Comparison of ENCODE assay signal across 29 cellular contexts in the genomic region with DNA sequence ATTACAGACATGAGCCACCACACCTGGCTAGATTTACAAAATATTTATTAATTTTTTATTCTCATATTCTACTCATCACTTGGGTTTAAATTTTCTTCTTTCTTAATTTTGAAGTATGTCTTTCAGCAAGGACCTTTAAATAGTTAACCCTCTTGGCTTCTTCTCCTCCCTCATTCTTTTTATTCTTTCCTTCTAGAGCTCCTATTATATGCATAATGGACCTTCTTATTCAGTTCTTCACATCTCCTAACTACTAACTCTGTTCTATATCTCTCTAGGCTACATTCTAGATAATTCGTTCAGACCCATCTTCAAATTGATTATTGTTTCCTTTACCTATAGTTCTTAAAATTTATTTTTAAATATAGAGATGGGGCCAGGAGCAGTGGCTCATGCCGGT. TPM values are rescaled to one million over a fixed set of nuclear protein-coding genes. Genes with fewer than 3 reads are reported as not detected.
"Had no signal": no experiment of that assay in that cellular context is flagged by ENCODE, and none has a peak within 500 bp of the region (broad histone marks: within the 10 kb centered on the region; RNA-seq: fewer than 3 reads in every experiment).

No MANE protein-coding gene starts in this region.

- H3K9me3 ChIP-seq: testis, thyroid gland, upper lobe of right lung, vagina had no signal

- DNase-seq: stimulated activated CD4-positive, alpha-beta T cell treated with anti-CD3 and anti-CD28 coated beads, Interleukin-2, amount 100 ng/mL, for 48 hours; stimulated activated CD4-positive, alpha-beta T cell treated with anti-CD3 and anti-CD28 coated beads, Interleukin-4, amount 100 ng/mL, for 1 hour; stimulated activated CD4-positive, alpha-beta T cell treated with anti-CD3 and anti-CD28 coated beads, Interleukin-4, amount 100 ng/mL, for 24 hours; stimulated activated CD4-positive, alpha-beta T cell treated with anti-CD3 and anti-CD28 coated beads, Interleukin-4, amount 100 ng/mL, for 4 hours; stimulated activated CD8-positive, alpha-beta memory T cell treated with anti-CD3 and anti-CD28 coated beads, Interleukin-4, amount 100 ng/mL, for 48 hours; stimulated activated naive B cell treated with anti-CD40 and anti-IgM and Interleukin-4, amounts not matched to agents 10 μg/mL and 1 μg/mL and 100 μg/mL, for 72 hours; stimulated activated naive CD4-positive, alpha-beta T cell; stimulated activated naive CD4-positive, alpha-beta T cell treated with Interleukin-2 at 50 U/mL for 16 hours; stimulated activated naive CD8-positive, alpha-beta T cell treated with anti-CD3 and anti-CD28 coated beads, Interleukin-15, amount 100 ng/mL, for 72 hours; stimulated activated naive CD8-positive, alpha-beta T cell treated with anti-CD3 and anti-CD28 coated beads, Interleukin-15, Interleukin-2, amounts not matched to agents 100 U/mL and 50 U/mL, for 24 hours; stomach; substantia nigra; testis; thyroid gland; tibial artery; transverse colon; trophoblast cell; upper lobe of left lung; upper lobe of right lung; uterus had no signal

- H3K27ac ChIP-seq: stomach, suprapubic skin, testis, thoracic aorta, thyroid gland, tibial artery, tibial nerve, transverse colon, upper lobe of left lung, upper lobe of right lung, uterus, vagina had no signal

- ATAC-seq: stimulated activated effector memory CD8-positive, alpha-beta T cell treated with anti-CD3 and anti-CD28 coated beads, Interleukin-12 subunit alpha, Interleukin-12 subunit beta, amount 100 ng/mL, for 72 hours; stimulated activated memory B cell treated with anti-CD40 and anti-IgM and Interleukin-4, amounts not matched to agents 10 μg/mL and 1 μg/mL and 100 μg/mL, for 72 hours; stimulated activated naive B cell treated with anti-CD40 and anti-IgM and Interleukin-4, amounts not matched to agents 10 μg/mL and 1 μg/mL and 100 μg/mL, for 72 hours; stimulated activated naive CD8-positive, alpha-beta T cell treated with anti-CD3 and anti-CD28 coated beads, Interleukin-15, amount 100 ng/mL, for 72 hours; stimulated activated naive CD8-positive, alpha-beta T cell treated with anti-CD3 and anti-CD28 coated beads, Interleukin-15, Interleukin-2, amounts not matched to agents 100 U/mL and 50 U/mL, for 24 hours; upper lobe of right lung had no signal

- H3K36me3 ChIP-seq: stomach, suprapubic skin, thoracic aorta, thyroid gland, tibial artery, tibial nerve, transverse colon, upper lobe of left lung, upper lobe of right lung, uterus, vagina had no signal

- H3K4me3 ChIP-seq: stomach, suprapubic skin, testis, thoracic aorta, thyroid gland, tibial artery, tibial nerve, transverse colon, upper lobe of left lung, upper lobe of right lung, uterus, vagina had no signal

- FAIRE-seq: urothelium cell line had no signal

- H3K27me3 ChIP-seq: testis, thyroid gland, upper lobe of left lung, upper lobe of right lung, uterus, vagina had no signal

- H3K4me1 ChIP-seq: suprapubic skin, testis, tibial nerve, upper lobe of right lung, uterus, vagina had no signal

RNA-seq across cellular contexts. Expression of a gene that starts 52.5 kb away (rescaled TPM):
- total RNA-seq: subcutaneous adipose tissue, thoracic aorta, upper lobe of right lung, ureter, vagina had no signal
